In genomic region chr17:4536259-4536741, GRCh38 we compare ENCODE assay signal across 12 cellular contexts. TPM values are rescaled to one million over a fixed set of nuclear protein-coding genes. Genes with fewer than 3 reads are reported as not detected.
DNase-seq lines count a peak whose midpoint lies in the region; ATAC-seq and TF ChIP-seq lines count a peak whose summit lies in the region.
"Had no signal": no experiment of that assay in that cellular context is flagged by ENCODE, and none has a peak within 500 bp of the region (broad histone marks: within the 10 kb centered on the region; RNA-seq: fewer than 3 reads in every experiment).

No MANE protein-coding gene starts in this region.

- H3K4me3 Mint-ChIP-seq in activated CD4-positive, alpha-beta T cell treated with anti-CD3 and anti-CD28 coated beads, Interleukin-2, amount 10 ng/mL, durations not matched to agents 7 days and 5 days, result no peak overlapping the region
- H3K4me3 Mint-ChIP-seq: type B pancreatic cell had no signal

- intact Hi-C loops in left ventricle myocardium superior (cut with micrococcal nuclease), result no loop called here
- intact Hi-C loops in gastrocnemius medialis (cut with DNase I; ENCODE audit: low total_unique reads), result no loop called here

- POLR2A ChIA-PET in activated CD4-positive, alpha-beta T cell treated with anti-CD3 and anti-CD28 coated beads, Interleukin-2, amount 10 ng/mL, durations not matched to agents 7 days and 5 days (lab: Charles Lee), result no interaction called here

- H3K27ac Mint-ChIP-seq in activated CD4-positive, alpha-beta T cell treated with anti-CD3 and anti-CD28 coated beads, Interleukin-2, amount 10 ng/mL, durations not matched to agents 7 days and 5 days, result no peak overlapping the region
- H3K27ac Mint-ChIP-seq: IgD-negative memory B cell, type B pancreatic cell had no signal

- TF ChIP-seq CTCF in Peyer's patch (IDR thresholded peaks at IDR 0.05) (no peak), gastrocnemius medialis (IDR thresholded peaks at IDR 0.05 in 4 of 5, conservative IDR thresholded peaks at IDR 0.05 in 1 of 5) (no peak)

- no peaks in the 10 kb centered on the region for H3K9me3 Mint-ChIP-seq in activated CD4-positive, alpha-beta T cell treated with anti-CD3 and anti-CD28 coated beads, Interleukin-2, amount 10 ng/mL, durations not matched to agents 7 days and 5 days
- H3K9me3 Mint-ChIP-seq: IgD-negative memory B cell, type B pancreatic cell had no signal

- no peaks in the 10 kb centered on the region for H3K9me3 ChIP-seq in Peyer's patch
- H3K9me3 ChIP-seq in gastrocnemius medialis, result no peaks in the 10 kb centered on the region
- no peaks in the 10 kb centered on the region for H3K9me3 ChIP-seq in HAP-1

- peaks cover 8% of the 10 kb centered on the region for H3K4me1 Mint-ChIP-seq in activated CD4-positive, alpha-beta T cell treated with anti-CD3 and anti-CD28 coated beads, Interleukin-2, amount 10 ng/mL, durations not matched to agents 7 days and 5 days

- H3K27ac ChIP-seq in Peyer's patch, result peak overlapping the region; percentile 43 to 61 (median 58)
- H3K27ac ChIP-seq in gastrocnemius medialis, result peak overlapping the region; percentile 12 to 76 (median 66)

- H3K36me3 ChIP-seq in Peyer's patch, result peaks cover 0 to 26% (median 0%) of the 10 kb centered on the region in 3 donors
- H3K36me3 ChIP-seq in gastrocnemius medialis, result peaks cover 0 to 18% of the 10 kb centered on the region in 2 donors
- peaks cover 41% of the 10 kb centered on the region for H3K36me3 ChIP-seq in HAP-1 (replicated peaks)

- CTCF ChIA-PET in activated CD4-positive, alpha-beta T cell treated with anti-CD3 and anti-CD28 coated beads, Interleukin-2, amount 10 ng/mL, durations not matched to agents 7 days and 5 days (lab: Charles Lee), result no interaction called here

- H3K27me3 ChIP-seq in Peyer's patch, result no peaks in the 10 kb centered on the region
- no peaks in the 10 kb centered on the region for H3K27me3 ChIP-seq in gastrocnemius medialis
- H3K27me3 ChIP-seq in HAP-1 (ENCODE audit: low read depth), result no peaks in the 10 kb centered on the region

- DNase-seq in ELF-1 (ENCODE audit: low read depth, low spot score), result peak; percentile 58
- no peak for DNase-seq in Peyer's patch
- DNase-seq in left ventricle myocardium superior, result no peak
- DNase-seq in gastrocnemius medialis, result no peak
- no peak for DNase-seq in activated CD4-positive, alpha-beta T cell treated with anti-CD3 and anti-CD28 coated beads, Interleukin-2, amount 10 ng/mL, durations not matched to agents 7 days and 5 days
- no peak for DNase-seq in HAP-1 (ENCODE audit: low spot score in 2 of 2)
- DNase-seq: activated naive CD4-positive, alpha-beta T cell treated with anti-CD3 and anti-CD28 coated beads, Interleukin-2, amount 50 U/mL, for 16 hours; NCI-H748 treated with DMSO at 0.1 percent for 48 hours had no signal

- H3K4me1 ChIP-seq in Peyer's patch (peaks cover 0 to 55% (median 9%) of the 10 kb centered on the region in 4 donors), gastrocnemius medialis (peaks cover 41 to 53% of the 10 kb centered on the region in 2 donors), HAP-1 (no peaks in the 10 kb centered on the region)

- H3K27me3 Mint-ChIP-seq in activated CD4-positive, alpha-beta T cell treated with anti-CD3 and anti-CD28 coated beads, Interleukin-2, amount 10 ng/mL, durations not matched to agents 7 days and 5 days, result peaks cover 4% of the 10 kb centered on the region

- in situ Hi-C loops in gastrocnemius medialis (cut with MboI; ENCODE audit: low sequenced_read_pairs in 4 of 4) (no loop called here), HAP-1 (cut with MboI; ENCODE audit: low sequenced_read_pairs) (no loop called here)

- TF ChIP-seq POLR2A in Peyer's patch (IDR thresholded peaks at IDR 0.05), result no peak
- TF ChIP-seq POLR2A in gastrocnemius medialis (IDR thresholded peaks at IDR 0.05), result no peak

- H3K36me3 Mint-ChIP-seq in activated CD4-positive, alpha-beta T cell treated with anti-CD3 and anti-CD28 coated beads, Interleukin-2, amount 10 ng/mL, durations not matched to agents 7 days and 5 days (ENCODE audit: low read depth), result peaks cover 3% of the 10 kb centered on the region

- ATAC-seq in left ventricle myocardium superior, result peak; percentile 6
- no peak for ATAC-seq in gastrocnemius medialis
- ATAC-seq in HG03045 (IDR thresholded peaks at IDR 0.05; ENCODE audit: unreplicated experiment), result no peak
- ATAC-seq in HG03457 (IDR thresholded peaks at IDR 0.05; ENCODE audit: unreplicated experiment), result no peak

- H3K4me3 ChIP-seq in Peyer's patch (peak overlapping the region in 1 of 4 donors; percentile 1), gastrocnemius medialis (no peak overlapping the region), HAP-1 (no peak overlapping the region)

RNA-seq across cellular contexts. Expression of gene MYBBP1A, which starts 18.9 kb away (rescaled TPM):
- total RNA-seq in Peyer's patch (100 to 1,000 TPM in 2 of 4 donors, 10 to 100 TPM in 2; 27.1 to 244 (median 91.2) TPM), left ventricle myocardium superior (18.5 TPM), gastrocnemius medialis (10 to 100 TPM; 42.5 to 60.2 (median 48.9) TPM)
- total RNA-seq in activated CD4-positive, alpha-beta T cell treated with anti-CD3 and anti-CD28 coated beads, Interleukin-2, amount 10 ng/mL, durations not matched to agents 7 days and 5 days, result 10 to 100 TPM; 58.0 to 59.0 TPM

RNA-seq across cellular contexts. Expression of gene GGT6, which starts 24.1 kb away (rescaled TPM):
- total RNA-seq in Peyer's patch, result 100 to 1,000 TPM in 2 of 4 donors, 10 to 100 TPM in 2; 26.4 to 199 (median 119) TPM
- 0.22 TPM for total RNA-seq in left ventricle myocardium superior
- total RNA-seq in gastrocnemius medialis, result under 1 TPM in 1 of 4 donors, not detected in 3; 0.63 TPM
- not detected for total RNA-seq in activated CD4-positive, alpha-beta T cell treated with anti-CD3 and anti-CD28 coated beads, Interleukin-2, amount 10 ng/mL, durations not matched to agents 7 days and 5 days

RNA-seq across cellular contexts. Expression of gene SPNS2, which starts 37.6 kb away (rescaled TPM):
- total RNA-seq in Peyer's patch, result 10 to 100 TPM; 12.4 to 81.0 (median 31.9) TPM
- 12.7 TPM for total RNA-seq in left ventricle myocardium superior
- 1 to 10 TPM; 2.7 to 6.2 (median 4.2) TPM for total RNA-seq in gastrocnemius medialis
- under 1 TPM; 0.25 to 0.29 TPM for total RNA-seq in activated CD4-positive, alpha-beta T cell treated with anti-CD3 and anti-CD28 coated beads, Interleukin-2, amount 10 ng/mL, durations not matched to agents 7 days and 5 days

RNA-seq across cellular contexts. Expression of gene SMTNL2, which starts 48.0 kb away (rescaled TPM):
- total RNA-seq in Peyer's patch, result 1 to 10 TPM in 1 of 4 donors, not detected in 3; 1.2 TPM
- 47.4 TPM for total RNA-seq in left ventricle myocardium superior
- total RNA-seq in gastrocnemius medialis, result 100 to 1,000 TPM; 110 to 588 (median 420) TPM
- not detected for total RNA-seq in activated CD4-positive, alpha-beta T cell treated with anti-CD3 and anti-CD28 coated beads, Interleukin-2, amount 10 ng/mL, durations not matched to agents 7 days and 5 days

Comparison
In these comparisons a context has a peak if more than half of its experiments do, and no peak if none do; other contexts are left out.
1. RNA of gene GGT6, which starts 24.1 kb away (total RNA-seq): 26.4 to 199 TPM in Peyer's patch; 0.22 TPM in left ventricle myocardium superior (single experiment), 0.63 TPM in gastrocnemius medialis and not detected in activated CD4-positive, alpha-beta T cell treated with anti-CD3 and anti-CD28 coated beads, Interleukin-2, amount 10 ng/mL, durations not matched to agents 7 days and 5 days; every median in the first group is over 10 times any median in the second.